In the genomic region with DNA sequence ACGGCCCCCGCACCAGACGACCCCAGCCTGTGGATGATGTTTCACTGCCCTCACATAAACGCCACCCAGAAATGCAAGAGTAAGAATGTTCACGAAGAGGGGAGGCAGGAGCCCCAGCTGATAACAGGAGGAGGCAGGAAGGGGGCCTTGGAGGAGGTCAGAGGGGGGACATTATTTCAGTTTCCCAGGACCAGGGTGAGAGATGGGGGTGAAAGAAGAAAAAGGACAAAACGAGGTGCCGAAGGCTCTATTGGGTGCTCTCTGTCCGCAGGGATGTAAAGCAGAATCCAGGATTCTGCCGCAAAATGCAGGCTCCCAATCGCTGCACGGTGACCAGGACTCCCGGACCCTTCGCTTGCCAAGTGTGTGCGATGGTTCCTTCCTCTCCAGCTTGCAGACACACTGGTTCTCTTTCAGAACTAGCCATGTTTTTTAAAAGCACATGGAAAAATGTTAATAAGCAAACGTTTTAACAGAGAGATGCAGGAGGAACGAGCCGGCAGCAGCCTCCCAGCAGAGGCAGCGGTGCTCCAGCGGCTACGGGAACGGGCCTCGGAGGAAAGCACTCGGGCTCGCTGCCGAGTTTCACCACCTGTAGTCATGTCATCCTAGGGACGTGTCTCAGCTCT, we compare ENCODE assay signal across 10 cellular contexts. TPM values are rescaled to one million over a fixed set of nuclear protein-coding genes. Genes with fewer than 3 reads are reported as not detected.
DNase-seq lines count a peak whose midpoint lies in the region; ATAC-seq, FAIRE-seq and TF ChIP-seq lines count a peak whose summit lies in the region.
"Had no signal": no experiment of that assay in that cellular context is flagged by ENCODE, and none has a peak within 500 bp of the region (broad histone marks: within the 10 kb centered on the region; RNA-seq: fewer than 3 reads in every experiment).

No MANE protein-coding gene starts in this region.

- ATAC-seq in activated naive CD8-positive, alpha-beta T cell treated with anti-CD3 and anti-CD28 coated beads, Interleukin-2, amount 10 ng/mL, durations not matched to agents 7 days and 5 days (ENCODE audit: low read depth) = peak; percentile 5
- ATAC-seq in HepG2 = peak; percentile 54
- ATAC-seq in HG02884 (IDR thresholded peaks at IDR 0.05; ENCODE audit: unreplicated experiment) = no peak

- no peak for DNase-seq in activated CD4-positive, alpha-beta T cell treated with anti-CD3 and anti-CD28 coated beads, Interleukin-2, amount 10 ng/mL, durations not matched to agents 24 days and 14 days
- DNase-seq in activated CD4-positive, alpha-beta T cell treated with anti-CD3 and anti-CD28 coated beads for 48 hours = no peak
- no peak for DNase-seq in activated naive CD8-positive, alpha-beta T cell treated with anti-CD3 and anti-CD28 coated beads, Interleukin-2, amount 10 ng/mL, durations not matched to agents 7 days and 5 days
- DNase-seq in HepG2 (ENCODE audit: low spot score) (no peak), mucosa of gallbladder (ENCODE audit: low spot score) (no peak)
- DNase-seq in activated CD4-positive, alpha-beta T cell treated with anti-CD3 and anti-CD28 coated beads, Interleukin-2, amount 50 U/mL, for 1 hour = no peak

- peak overlapping the region; percentile 83 for H3K4me3 Mint-ChIP-seq in activated CD4-positive, alpha-beta T cell treated with anti-CD3 and anti-CD28 coated beads, Interleukin-2, amount 10 ng/mL, durations not matched to agents 24 days and 14 days
- peak overlapping the region; percentile 83 for H3K4me3 Mint-ChIP-seq in activated naive CD8-positive, alpha-beta T cell treated with anti-CD3 and anti-CD28 coated beads, Interleukin-2, amount 10 ng/mL, durations not matched to agents 7 days and 5 days

- TF ChIP-seq CTCF in HepG2 (CRISPR knock-in tag; IDR thresholded peaks at IDR 0.05) = no peak

- H3K9me3 ChIP-seq in HepG2 (ENCODE audit: low read length) = no peaks in the 10 kb centered on the region
- no peaks in the 10 kb centered on the region for H3K9me3 ChIP-seq in thymus (ENCODE audit: control insufficient read depth)

- H3K27ac ChIP-seq in HepG2 (ENCODE audit: extremely low read length, insufficient read depth, low read length) = no peak overlapping the region
- no peak overlapping the region for H3K27ac ChIP-seq in thymus (ENCODE audit: low read depth)

- H3K27ac Mint-ChIP-seq in activated CD4-positive, alpha-beta T cell treated with anti-CD3 and anti-CD28 coated beads, Interleukin-2, amount 10 ng/mL, durations not matched to agents 24 days and 14 days = no peak overlapping the region
- no peak overlapping the region for H3K27ac Mint-ChIP-seq in activated naive CD8-positive, alpha-beta T cell treated with anti-CD3 and anti-CD28 coated beads, Interleukin-2, amount 10 ng/mL, durations not matched to agents 7 days and 5 days

- TF ChIP-seq POLR2A in HepG2 (IDR thresholded peaks at IDR 0.05; ENCODE audit: insufficient read depth in 1 of 2, low read depth in 2 of 2, low read length in 2 of 2) = no peak

- 0 out of 6 replicates have a peak overlapping the region, but pooled peaks of 1 of the 3 experiments have one; percentile 51 for H3K4me3 ChIP-seq in HepG2 (replicated peaks in 1 of 3; ENCODE audit: insufficient read depth in 1 of 3, low read depth in 2 of 3, low read length in 3 of 3)
- peak overlapping the region; percentile 63 for H3K4me3 ChIP-seq in thymus (ENCODE audit: low read length)

- WGBS in HepG2 (ENCODE audit: low lambda C conversion rate) = 3% methylated on average over 26 of the region's 26 CpGs
- 15% methylated on average over 26 of the region's 26 CpGs for WGBS in thymus

- no TSS peak for BruUV-seq in HepG2 (replicated peaks; lab: Mats Ljungman, UMichigan)

- H3K36me3 Mint-ChIP-seq in activated CD4-positive, alpha-beta T cell treated with anti-CD3 and anti-CD28 coated beads, Interleukin-2, amount 10 ng/mL, durations not matched to agents 24 days and 14 days (ENCODE audit: low read depth) = peaks cover under 1% of the 10 kb centered on the region
- H3K36me3 Mint-ChIP-seq in activated naive CD8-positive, alpha-beta T cell treated with anti-CD3 and anti-CD28 coated beads, Interleukin-2, amount 10 ng/mL, durations not matched to agents 7 days and 5 days = peaks cover 4% of the 10 kb centered on the region

- H3K9ac ChIP-seq in HepG2 (ENCODE audit: insufficient read depth, low read depth, low read length) = no peak overlapping the region

- TF ChIP-seq EP300 in HepG2 (IDR thresholded peaks at IDR 0.05; ENCODE audit: low read depth in 2 of 2, low read length in 2 of 2) = no peak
- no peak for TF ChIP-seq EP300 in HepG2 (CRISPR knock-in tag; IDR thresholded peaks at IDR 0.05; ENCODE audit: borderline replicate concordance)

- peaks cover 13 to 68% of the 10 kb centered on the region in 2 experiments for H3K27me3 ChIP-seq in HepG2 (ENCODE audit: control insufficient read depth in 1 of 2, insufficient read depth in 2 of 2, low read length in 2 of 2)
- peaks cover 20% of the 10 kb centered on the region for H3K27me3 ChIP-seq in thymus (ENCODE audit: control insufficient read depth, insufficient read depth)

- no peak overlapping the region for H2AFZ ChIP-seq in HepG2 (ENCODE audit: low read length)

- H3K4me1 ChIP-seq in HepG2 (ENCODE audit: insufficient read depth, low read length) = peaks cover 6% of the 10 kb centered on the region; the same call in 1 of the 2 replicates
- H3K4me1 ChIP-seq in thymus (ENCODE audit: control insufficient read depth, insufficient read depth, low read length) = no peaks in the 10 kb centered on the region

- TF ChIP-seq RAD21 in HepG2 (CRISPR knock-in tag; IDR thresholded peaks at IDR 0.05) = no peak

- FAIRE-seq in HepG2 (lab: Jason Lieb, UNC) = no peak

- no peaks in the 10 kb centered on the region for H4K20me1 ChIP-seq in HepG2 (ENCODE audit: insufficient read depth, low read length)

- 0 out of 2 replicates have a peak overlapping the region, but pooled peaks have one; percentile 69 for H3K4me2 ChIP-seq in HepG2 (ENCODE audit: low read depth, low read length)

- intact Hi-C loops in activated CD4-positive, alpha-beta T cell treated with anti-CD3 and anti-CD28 coated beads, Interleukin-2, amount 10 ng/mL, durations not matched to agents 24 days and 14 days (cut with micrococcal nuclease) = loop anchor here (1.0 to 5.0 kb wide), 5 partner anchors 135 to 346 kb away; partner anchors contain the start of gene PRELID3B
- intact Hi-C loops in HepG2 (cut with micrococcal nuclease; ENCODE audit: unreplicated experiment) = loop anchor here (1.0 to 5.0 kb wide), 4 partner anchors 135 to 353 kb away; no protein-coding TSS in a partner anchor

- peaks cover 4% of the 10 kb centered on the region for H3K27me3 Mint-ChIP-seq in activated CD4-positive, alpha-beta T cell treated with anti-CD3 and anti-CD28 coated beads, Interleukin-2, amount 10 ng/mL, durations not matched to agents 24 days and 14 days
- H3K27me3 Mint-ChIP-seq in activated naive CD8-positive, alpha-beta T cell treated with anti-CD3 and anti-CD28 coated beads, Interleukin-2, amount 10 ng/mL, durations not matched to agents 7 days and 5 days = peaks cover 3% of the 10 kb centered on the region
- H3K27me3 Mint-ChIP-seq: CD4-positive, CD25-positive, alpha-beta regulatory T cell had no signal

- in situ Hi-C loops in HepG2 (cut with HindIII; ENCODE audit: extremely low pct_ligation_motif_present, low pct_unique_long_range_greater_than_20kb) = loop anchor here (5.0 kb wide), 2 partner anchors 136 to 351 kb away; no protein-coding TSS in a partner anchor

- CTCF ChIA-PET in HepG2 (lab: Yijun Ruan, JAX; ENCODE audit: low intra/inter-chr PET ratio, low total read pairs) = interaction anchor here (1.2 to 4.5 kb wide), 5 partner anchors 135 to 401 kb away, joined by 3 to 80 read pairs (median 4); no protein-coding TSS in a partner anchor

- H3K9me3 Mint-ChIP-seq in activated CD4-positive, alpha-beta T cell treated with anti-CD3 and anti-CD28 coated beads, Interleukin-2, amount 10 ng/mL, durations not matched to agents 24 days and 14 days = no peaks in the 10 kb centered on the region
- H3K9me3 Mint-ChIP-seq in activated naive CD8-positive, alpha-beta T cell treated with anti-CD3 and anti-CD28 coated beads, Interleukin-2, amount 10 ng/mL, durations not matched to agents 7 days and 5 days = no peaks in the 10 kb centered on the region
- H3K9me3 Mint-ChIP-seq: CD4-positive, CD25-positive, alpha-beta regulatory T cell had no signal

- H3K4me1 Mint-ChIP-seq in activated CD4-positive, alpha-beta T cell treated with anti-CD3 and anti-CD28 coated beads, Interleukin-2, amount 10 ng/mL, durations not matched to agents 24 days and 14 days = peaks cover 9% of the 10 kb centered on the region
- H3K4me1 Mint-ChIP-seq in activated naive CD8-positive, alpha-beta T cell treated with anti-CD3 and anti-CD28 coated beads, Interleukin-2, amount 10 ng/mL, durations not matched to agents 7 days and 5 days = peaks cover 9% of the 10 kb centered on the region

- POLR2A ChIA-PET in activated naive CD8-positive, alpha-beta T cell treated with anti-CD3 and anti-CD28 coated beads, Interleukin-2, amount 10 ng/mL, durations not matched to agents 7 days and 5 days (lab: Charles Lee) = interaction anchor here (0.7 to 1.9 kb wide), 3 partner anchors 30 to 571 kb away, joined by 3 to 6 read pairs (median 3); no protein-coding TSS in a partner anchor
- POLR2A ChIA-PET in HepG2 (lab: Yijun Ruan, JAX) = no interaction called here

- no peaks in the 10 kb centered on the region for H3K36me3 ChIP-seq in HepG2 (replicated peaks in 1 of 2; ENCODE audit: control insufficient read depth in 1 of 2, insufficient read depth in 2 of 2, low read length in 2 of 2)
- no peaks in the 10 kb centered on the region for H3K36me3 ChIP-seq in thymus (ENCODE audit: control insufficient read depth, insufficient read depth)

- no peaks in the 10 kb centered on the region for H3K79me2 ChIP-seq in HepG2 (ENCODE audit: insufficient read depth, low read length)

RNA-seq across cellular contexts. Expression of gene ZNF831, which starts 59.5 kb away (rescaled TPM):
- total RNA-seq in activated CD4-positive, alpha-beta T cell treated with anti-CD3 and anti-CD28 coated beads, Interleukin-2, amount 10 ng/mL, durations not matched to agents 24 days and 14 days = 3.1 and 3.4 TPM in 2 replicates
- total RNA-seq in activated naive CD8-positive, alpha-beta T cell treated with anti-CD3 and anti-CD28 coated beads, Interleukin-2, amount 10 ng/mL, durations not matched to agents 7 days and 5 days = 10 to 100 TPM; 15.9 to 16.3 TPM
- not detected in 2 replicates for total RNA-seq in HepG2 (2016; rRNA removed; fragmentation: Illumina TruSeq; extraction: Trizol)
- total RNA-seq in HepG2 (2016; cell fraction: cytosol; rRNA removed; fragmentation: Illumina TruSeq; extraction: Trizol; ENCODE audit: low read depth) = not detected in 2 replicates
- total RNA-seq in HepG2 (2016; cell fraction: insoluble cytoplasmic fraction; rRNA removed; fragmentation: Illumina TruSeq; extraction: Trizol) = not detected in 2 replicates
- not detected in 2 replicates for total RNA-seq in HepG2 (2016; cell fraction: membrane; rRNA removed; fragmentation: Illumina TruSeq; extraction: Trizol)
- not detected in 2 replicates for total RNA-seq in HepG2 (2016; cell fraction: nucleus; rRNA removed; fragmentation: Illumina TruSeq; extraction: Trizol)
- polyA plus RNA-seq in HepG2 (2011; rRNA removed) = not detected in 2 replicates
- polyA plus RNA-seq in HepG2 (2011; cell fraction: cytosol; rRNA removed) = not detected in 2 replicates
- polyA plus RNA-seq in HepG2 (2011; cell fraction: nucleus; rRNA removed) = not detected in 2 replicates
- not detected in 2 replicates for polyA plus RNA-seq in HepG2 (2012)
- polyA plus RNA-seq in HepG2 (2016; cell fraction: cytosol; fragmentation: Illumina TruSeq; extraction: Trizol; ENCODE audit: low read depth) = not detected in 2 replicates
- polyA plus RNA-seq in HepG2 (2016; cell fraction: insoluble cytoplasmic fraction; fragmentation: Illumina TruSeq; extraction: Trizol; ENCODE audit: low read depth) = not detected in 2 replicates
- not detected in 2 replicates for polyA plus RNA-seq in HepG2 (2016; cell fraction: membrane; fragmentation: Illumina TruSeq; extraction: Trizol; ENCODE audit: low read depth)
- polyA plus RNA-seq in HepG2 (2016; cell fraction: nucleus; fragmentation: Illumina TruSeq; extraction: Trizol; ENCODE audit: insufficient read depth, low read depth) = not detected in 2 replicates
- polyA minus RNA-seq in HepG2 (2011; rRNA and poly(A)+ RNA removed; ENCODE audit: low replicate concordance) = not detected in 2 replicates
- polyA minus RNA-seq in HepG2 (2011; cell fraction: cytosol; rRNA and poly(A)+ RNA removed) = not detected in 2 replicates
- polyA minus RNA-seq in HepG2 (2011; cell fraction: nucleus; rRNA and poly(A)+ RNA removed) = not detected in 2 replicates
- polyA plus RNA-seq in thymus = 2.9 TPM
- 1.4 TPM for total RNA-seq in mucosa of gallbladder
- total RNA-seq: K562 had no signal
- polyA plus RNA-seq: K562 had no signal
